ENCODE assay signal across 1 cellular context in genomic region chr11:76782526-76783293, GRCh38.
TF ChIP-seq lines count a peak whose summit lies in the region.

No MANE protein-coding gene starts in this region.

TF ChIP-seq in HepG2, 621 proteins besides CTCF, POLR2A, EP300 and RAD21 (continued from another document and continues in another):
- peak; percentile 58; the same call in 1 of the 2 replicates for TF ChIP-seq ETV5 (CRISPR knock-in tag; IDR thresholded peaks at IDR 0.05; ENCODE audit: borderline replicate concordance)
- TF ChIP-seq PHF21A (CRISPR knock-in tag; IDR thresholded peaks at IDR 0.05): peak; percentile 88
- TF ChIP-seq MIER3 (CRISPR knock-in tag; IDR thresholded peaks at IDR 0.05; ENCODE audit: borderline replicate concordance): 0 out of 2 replicates have a peak, but pooled peaks have one; percentile 51
- no peak for TF ChIP-seq MBD4 (IDR thresholded peaks at IDR 0.05; ENCODE audit: borderline replicate concordance, low read length)
- no peak for TF ChIP-seq ZNF343 (CRISPR knock-in tag; IDR thresholded peaks at IDR 0.05)
- no peak for TF ChIP-seq THAP11 (CRISPR knock-in tag; IDR thresholded peaks at IDR 0.05)
- TF ChIP-seq GABPA (IDR thresholded peaks at IDR 0.05; ENCODE audit: low read depth, low read length): no peak
- peak; percentile 36 for TF ChIP-seq GABPA (CRISPR knock-in tag; IDR thresholded peaks at IDR 0.05; ENCODE audit: low read depth)
- TF ChIP-seq ATF2 (CRISPR knock-in tag; IDR thresholded peaks at IDR 0.05): no peak
- no peak for TF ChIP-seq HNF4G (IDR thresholded peaks at IDR 0.05; ENCODE audit: borderline replicate concordance, low read depth, low read length)
- TF ChIP-seq HNF4G (CRISPR knock-in tag; IDR thresholded peaks at IDR 0.05; ENCODE audit: borderline replicate concordance, low read depth): no peak
- TF ChIP-seq NFE2L1 (CRISPR knock-in tag; IDR thresholded peaks at IDR 0.05; ENCODE audit: borderline replicate concordance): no peak
- TF ChIP-seq UBTF (CRISPR knock-in tag; IDR thresholded peaks at IDR 0.05): no peak; the same call in 1 of the 2 replicates
- TF ChIP-seq ZNF792 (CRISPR knock-in tag; IDR thresholded peaks at IDR 0.05): 0 out of 2 replicates have a peak, but pooled peaks have one; percentile 40
- no peak for TF ChIP-seq RFX1 (IDR thresholded peaks at IDR 0.05)
- TF ChIP-seq RFXANK (CRISPR knock-in tag; IDR thresholded peaks at IDR 0.05): no peak
- 0 out of 2 replicates have a peak, but pooled peaks have one; percentile 40 for TF ChIP-seq ZNF607 (CRISPR knock-in tag; IDR thresholded peaks at IDR 0.05; ENCODE audit: borderline replicate concordance)
- TF ChIP-seq POGK (CRISPR knock-in tag; conservative IDR thresholded peaks at IDR 0.05): peak; percentile 66; the same call in 1 of the 2 replicates
- TF ChIP-seq ZBTB8A (CRISPR knock-in tag; IDR thresholded peaks at IDR 0.05; ENCODE audit: borderline replicate concordance, low read depth): no peak; the same call in 1 of the 2 replicates
- TF ChIP-seq SYNCRIP (IDR thresholded peaks at IDR 0.05; ENCODE audit: insufficient read depth, low read depth, low read length): no peak
- no peak for TF ChIP-seq IRX3 (CRISPR knock-in tag; IDR thresholded peaks at IDR 0.05; ENCODE audit: borderline replicate concordance, low read depth)
- no peak for TF ChIP-seq KDM5A (IDR thresholded peaks at IDR 0.05; ENCODE audit: borderline replicate concordance, low read length)
- peak; percentile 86 for TF ChIP-seq ZMYM3 (CRISPR knock-in tag; IDR thresholded peaks at IDR 0.05)
- no peak for TF ChIP-seq ZNF230 (CRISPR knock-in tag; IDR thresholded peaks at IDR 0.05)
- TF ChIP-seq ZZZ3 (CRISPR knock-in tag; IDR thresholded peaks at IDR 0.05; ENCODE audit: borderline replicate concordance): no peak
- no peak for TF ChIP-seq HDAC6 (IDR thresholded peaks at IDR 0.05; ENCODE audit: low read depth, low read length)
- TF ChIP-seq SUZ12 (IDR thresholded peaks at IDR 0.05; ENCODE audit: low read depth, low read length): no peak
- no peak for TF ChIP-seq HNRNPUL1 (IDR thresholded peaks at IDR 0.05; ENCODE audit: low read depth, low read length)
- TF ChIP-seq TCF12 (IDR thresholded peaks at IDR 0.05): no peak
- peak; percentile 40; the same call in 1 of the 2 replicates for TF ChIP-seq TCF12 (CRISPR knock-in tag; IDR thresholded peaks at IDR 0.05)
- TF ChIP-seq FOSL2 (CRISPR knock-in tag; IDR thresholded peaks at IDR 0.05): 0 out of 2 replicates have a peak, but pooled peaks have one; percentile 18
- peak; percentile 68; the same call in 1 of the 2 replicates for TF ChIP-seq DRAP1 (CRISPR knock-in tag; IDR thresholded peaks at IDR 0.05)
- TF ChIP-seq FOSL1 (CRISPR knock-in tag; IDR thresholded peaks at IDR 0.05; ENCODE audit: borderline replicate concordance): no peak
- no peak for TF ChIP-seq TIGD3 (CRISPR knock-in tag; IDR thresholded peaks at IDR 0.05; ENCODE audit: borderline replicate concordance)
- 0 out of 2 replicates have a peak, but pooled peaks have one; percentile 25 for TF ChIP-seq ZGPAT (CRISPR knock-in tag; IDR thresholded peaks at IDR 0.05)
- peak; percentile 58; the same call in 1 of the 2 replicates for TF ChIP-seq CBFB (CRISPR knock-in tag; IDR thresholded peaks at IDR 0.05)
- no peak for TF ChIP-seq MXD3 (CRISPR knock-in tag; IDR thresholded peaks at IDR 0.05)
- peak; percentile 78; the same call in 1 of the 2 replicates for TF ChIP-seq HDAC2 (CRISPR knock-in tag; IDR thresholded peaks at IDR 0.05)
- peak; percentile 22; the same call in 1 of the 2 replicates for TF ChIP-seq YEATS2 (CRISPR knock-in tag; IDR thresholded peaks at IDR 0.05; ENCODE audit: borderline replicate concordance)
- TF ChIP-seq DBP (CRISPR knock-in tag; IDR thresholded peaks at IDR 0.05; ENCODE audit: not compliant biosample characterization): no peak
- TF ChIP-seq ZBTB2 (CRISPR knock-in tag; IDR thresholded peaks at IDR 0.05; ENCODE audit: low read depth): peak; percentile 65
- no peak for TF ChIP-seq HNRNPK (IDR thresholded peaks at IDR 0.05; ENCODE audit: low read depth, low read length, poor library complexity, severe bottlenecking)
- TF ChIP-seq HOXA5 (CRISPR knock-in tag; IDR thresholded peaks at IDR 0.05): no peak
- TF ChIP-seq RNF219 (CRISPR knock-in tag; IDR thresholded peaks at IDR 0.05): no peak
- TF ChIP-seq PLRG1 (conservative IDR thresholded peaks at IDR 0.05): no peak
- no peak for TF ChIP-seq ZNF616 (CRISPR knock-in tag; IDR thresholded peaks at IDR 0.05; ENCODE audit: low read depth)
